20 cellular contexts compared by ENCODE assay signal in genomic region chrX:140505421-140506337, GRCh38. TPM values are rescaled to one million over a fixed set of nuclear protein-coding genes. Genes with fewer than 3 reads are reported as not detected.
DNase-seq lines count a peak whose midpoint lies in the region; TF ChIP-seq lines count a peak whose summit lies in the region.
"Had no signal": no experiment of that assay in that cellular context is flagged by ENCODE, and none has a peak within 500 bp of the region (broad histone marks: within the 10 kb centered on the region; RNA-seq: fewer than 3 reads in every experiment).

No MANE protein-coding gene starts in this region.

- no peaks in the 10 kb centered on the region for H3K36me3 Mint-ChIP-seq in glutamatergic neuron (ENCODE audit: unreplicated experiment)
- H3K36me3 Mint-ChIP-seq: activated naive CD8-positive, alpha-beta T cell treated with anti-CD3 and anti-CD28 coated beads, Interleukin-2, amount 10 ng/mL, durations not matched to agents 7 days and 5 days had no signal

- H2BK5ac ChIP-seq in neuronal stem cell (ENCODE audit: low read length): peak overlapping the region; percentile 75

- H3K36me3 ChIP-seq in neuronal stem cell (replicated peaks in 1 of 2; ENCODE audit: control insufficient read depth in 2 of 2, insufficient read depth in 2 of 2, low read length in 2 of 2): no peaks in the 10 kb centered on the region
- H3K36me3 ChIP-seq: HAP-1, heart left ventricle had no signal

- H3K79me1 ChIP-seq in neuronal stem cell (ENCODE audit: low read depth, low read length): peaks cover 6% of the 10 kb centered on the region

- CTCF ChIA-PET in GM10248 (lab: Yijun Ruan, JAX): no interaction called here

- no peak overlapping the region for H3K27ac Mint-ChIP-seq in glutamatergic neuron (ENCODE audit: unreplicated experiment)
- H3K27ac Mint-ChIP-seq: activated naive CD8-positive, alpha-beta T cell treated with anti-CD3 and anti-CD28 coated beads, Interleukin-2, amount 10 ng/mL, durations not matched to agents 7 days and 5 days had no signal

- H4K91ac ChIP-seq in neuronal stem cell (ENCODE audit: low read depth, low read length, poor library complexity): no peak overlapping the region

- peaks cover 3% of the 10 kb centered on the region for H3K4me1 Mint-ChIP-seq in glutamatergic neuron (ENCODE audit: low read depth, unreplicated experiment)

- peak; percentile 8 for DNase-seq in GM10248 (ENCODE audit: extremely low spot score)
- peak; percentile 13 to 48 for DNase-seq in NCI-H1930 (lab: John Stamatoyannopoulos, UW)
- DNase-seq in glutamatergic neuron: peak; percentile 24
- DNase-seq in neuronal stem cell (ENCODE audit: low spot score): no peak
- no peak for DNase-seq in SKM-1 treated with dmso at 0.1 percent for 144 hours (lab: John Stamatoyannopoulos, UW; ENCODE audit: unreplicated experiment)
- DNase-seq in HuH-7 (ENCODE audit: low spot score): no peak
- no peak for DNase-seq in posterior vena cava (ENCODE audit: low spot score)
- no peak for DNase-seq in SKM-1 (lab: John Stamatoyannopoulos, UW; ENCODE audit: unreplicated experiment)
- DNase-seq: activated CD4-positive, alpha-beta T cell treated with anti-CD3 and anti-CD28 coated beads, Interleukin-2, amount 50 U/mL, for 1 hour; activated naive CD8-positive, alpha-beta T cell treated with anti-CD3 and anti-CD28 coated beads, Interleukin-2, amount 10 ng/mL, durations not matched to agents 7 days and 5 days; activated T-cell treated with anti-CD3 and anti-CD28 coated beads, Interleukin-2, amount 50 U/mL, for 4 hours; effector CD4-positive, alpha-beta T cell; heart left ventricle; Kasumi-1; midbrain; NCI-H1417; NCI-H774; PC-9; stimulated activated CD4-positive, alpha-beta T cell treated with anti-CD3 and anti-CD28 coated beads, Interleukin-4, amount 100 ng/mL, for 24 hours had no signal

- H2BK120ac ChIP-seq in neuronal stem cell (ENCODE audit: low read depth, low read length): no peak overlapping the region

- H3K4me2 ChIP-seq in neuronal stem cell (ENCODE audit: insufficient read depth, low read length, poor library complexity, severe bottlenecking): peak overlapping the region; percentile 66
- H3K4me2 ChIP-seq: PC-9 had no signal

- no CpG with 5 or more reads among the region's 63 CpGs for WGBS in neuronal stem cell (ENCODE audit: extremely low coverage in 2 of 2, insufficient read length in 2 of 2, insufficient replicate concordance in 1 of 2), 2 donors

- no peak overlapping the region for H4K8ac ChIP-seq in neuronal stem cell (ENCODE audit: low read depth, low read length)

- H3K9me3 Mint-ChIP-seq in glutamatergic neuron (ENCODE audit: unreplicated experiment): peaks cover 3% of the 10 kb centered on the region
- H3K9me3 Mint-ChIP-seq: activated naive CD8-positive, alpha-beta T cell treated with anti-CD3 and anti-CD28 coated beads, Interleukin-2, amount 10 ng/mL, durations not matched to agents 7 days and 5 days; activated T-cell treated with anti-CD3 and anti-CD28 coated beads, Interleukin-2, amount 50 U/mL, for 4 hours had no signal

- H3K4ac ChIP-seq in neuronal stem cell (ENCODE audit: low read length): peak overlapping the region; percentile 37

- H3K27me3 Mint-ChIP-seq in glutamatergic neuron (ENCODE audit: unreplicated experiment): peaks cover 17% of the 10 kb centered on the region

- peaks cover 10 to 12% of the 10 kb centered on the region in 2 donors for H3K4me1 ChIP-seq in neuronal stem cell (ENCODE audit: control insufficient read depth in 2 of 2, insufficient read depth in 1 of 2, low read depth in 1 of 2, low read length in 2 of 2)
- H3K4me1 ChIP-seq: HAP-1 had no signal

- TF ChIP-seq CTCF in GM10248 (IDR thresholded peaks at IDR 0.05; ENCODE audit: control extremely low read depth, extremely low read depth, low read depth, missing control alignments) (no peak), glutamatergic neuron (IDR thresholded peaks at IDR 0.05; ENCODE audit: partially characterized antibody, unreplicated experiment) (no peak)

- H3K9me3 ChIP-seq in neuronal stem cell (replicated peaks in 1 of 2; ENCODE audit: control insufficient read depth in 2 of 2, insufficient read depth in 1 of 2, low read depth in 1 of 2, low read length in 2 of 2): no peaks in the 10 kb centered on the region
- H3K9me3 ChIP-seq: heart left ventricle had no signal

- peaks cover 0 to 79% (median 18%) of the 10 kb centered on the region in 3 experiments for H3K27me3 ChIP-seq in neuronal stem cell (ENCODE audit: control insufficient read depth in 3 of 3, insufficient read depth in 3 of 3, low read depth in 1 of 3, low read length in 3 of 3)

- H3K27ac ChIP-seq in neuronal stem cell (replicated peaks; ENCODE audit: low read length): peak overlapping the region; percentile 93
- H3K27ac ChIP-seq: heart left ventricle, PC-9 had no signal

- H3K18ac ChIP-seq in neuronal stem cell (ENCODE audit: low read length): peak overlapping the region; percentile 95

- intact Hi-C loops in posterior vena cava (cut with DNase I): no loop called here

- H3K4me3 Mint-ChIP-seq in glutamatergic neuron (ENCODE audit: unreplicated experiment): peak overlapping the region; percentile 68
- H3K4me3 Mint-ChIP-seq: activated naive CD8-positive, alpha-beta T cell treated with anti-CD3 and anti-CD28 coated beads, Interleukin-2, amount 10 ng/mL, durations not matched to agents 7 days and 5 days; activated T-cell treated with anti-CD3 and anti-CD28 coated beads, Interleukin-2, amount 50 U/mL, for 4 hours had no signal

- H3K14ac ChIP-seq in neuronal stem cell (ENCODE audit: low read length): no peak overlapping the region

- H2AFZ ChIP-seq in neuronal stem cell (ENCODE audit: low read length): peak overlapping the region; percentile 89
- H2AFZ ChIP-seq: PC-9 had no signal

- peak overlapping the region; percentile 43 to 72 for H3K4me3 ChIP-seq in neuronal stem cell (ENCODE audit: low read length in 2 of 2)
- H3K4me3 ChIP-seq: HAP-1, heart left ventricle, PC-9 had no signal

- H2AK5ac ChIP-seq in neuronal stem cell (ENCODE audit: low read depth, low read length): no peak overlapping the region

- H2BK15ac ChIP-seq in neuronal stem cell (ENCODE audit: low read length): no peak overlapping the region

- H3K9ac ChIP-seq in neuronal stem cell (ENCODE audit: low read depth, low read length, poor library complexity): peak overlapping the region; percentile 4

- POLR2A ChIA-PET in GM10248 (lab: Yijun Ruan, JAX): no interaction called here

- H2BK12ac ChIP-seq in neuronal stem cell (ENCODE audit: low read length): peak overlapping the region; percentile 10

- no peak overlapping the region for H3K23ac ChIP-seq in neuronal stem cell (ENCODE audit: low read depth, low read length, poor library complexity)

RNA-seq across cellular contexts. Expression of gene SOX3, which starts 0.8 kb away (rescaled TPM):
- 0.71 TPM for total RNA-seq in glutamatergic neuron (ENCODE audit: unreplicated experiment)
- 42.7 TPM for polyA plus RNA-seq in neuronal stem cell (2013, experiment 1 of 2)
- 42.1 TPM for polyA plus RNA-seq in neuronal stem cell (2013, experiment 2 of 2)
- not detected for total RNA-seq in posterior vena cava
- total RNA-seq: activated naive CD8-positive, alpha-beta T cell treated with anti-CD3 and anti-CD28 coated beads, Interleukin-2, amount 10 ng/mL, durations not matched to agents 7 days and 5 days; activated T-cell treated with anti-CD3 and anti-CD28 coated beads, Interleukin-2, amount 50 U/mL, for 4 hours; PC-9 had no signal
- polyA plus RNA-seq: heart left ventricle had no signal

Comparison
In these comparisons a context has a peak if more than half of its experiments do, and no peak if none do; other contexts are left out.
1. DNase-seq: peak in GM10248 (single experiment), NCI-H1930 (2 of 2) and glutamatergic neuron (single experiment); none in neuronal stem cell (single experiment), SKM-1 treated with dmso at 0.1 percent for 144 hours (single experiment), HuH-7 (single experiment), posterior vena cava (single experiment) and SKM-1 (single experiment).